13 cellular contexts compared by ENCODE assay signal in genomic region chr18:23279931-23280330, GRCh38.
"Had no signal": no experiment of that assay in that cellular context is flagged by ENCODE, and none has a peak within 500 bp of the region (broad histone marks: within the 10 kb centered on the region; RNA-seq: fewer than 3 reads in every experiment).

No MANE protein-coding gene starts in this region.

- ATAC-seq: foreskin keratinocyte; heart left ventricle; stimulated activated naive B cell treated with anti-CD40 and anti-IgM and Interleukin-4, amounts not matched to agents 10 μg/mL and 1 μg/mL and 100 μg/mL, for 72 hours; WTC11 had no signal

- DNase-seq: activated CD4-positive, alpha-beta T cell treated with anti-CD3 and anti-CD28 coated beads, Interleukin-2, amount 50 U/mL, for 1 hour; activated effector memory CD4-positive, alpha-beta T cell treated with anti-CD3 and anti-CD28 coated beads, Interleukin-2, amount 50 U/mL, for 16 hours; activated naive CD8-positive, alpha-beta T cell treated with anti-CD3 and anti-CD28 coated beads, Interleukin-2, amount 10 ng/mL, durations not matched to agents 7 days and 5 days; activated T-cell treated with anti-CD3 and anti-CD28 coated beads, Interleukin-2, amount 50 U/mL, for 1 hour; anterior cingulate cortex; foreskin keratinocyte; heart left ventricle; left lung; SIG-M5; stimulated activated CD4-positive, alpha-beta T cell treated with anti-CD3 and anti-CD28 coated beads, Interleukin-1b, Interleukin-23, amount 100 ng/mL, for 48 hours; stimulated activated naive B cell treated with anti-CD40 and anti-IgM and Interleukin-4, amounts not matched to agents 10 μg/mL and 1 μg/mL and 100 μg/mL, for 72 hours; T-helper 9 cell had no signal
